In the genomic region with DNA sequence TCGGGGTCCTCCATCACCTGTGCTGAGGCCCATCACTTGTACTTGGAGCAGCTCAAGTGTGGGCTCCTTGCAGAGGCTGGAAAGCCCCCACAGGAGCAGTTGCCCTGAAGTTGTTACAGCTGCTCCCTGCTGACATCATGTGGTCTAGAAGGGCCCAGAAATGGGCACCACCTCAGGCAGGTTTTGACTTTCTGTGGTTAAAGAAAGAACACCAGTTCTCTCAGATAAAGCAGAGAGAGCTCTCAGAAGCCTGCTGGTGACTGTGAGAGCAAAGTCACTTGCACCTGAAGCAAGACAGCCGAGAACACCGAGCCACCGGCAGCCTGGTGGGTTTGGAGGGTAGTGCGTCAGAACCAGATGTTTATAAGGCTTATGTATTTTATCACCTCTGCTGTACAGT, we compare ENCODE assay signal across 8 cellular contexts.
A peak's percentile ranks its signal among the peaks of the same experiment; 100 is the strongest.
DNase-seq lines count a peak whose midpoint lies in the region; ATAC-seq and TF ChIP-seq lines count a peak whose summit lies in the region.

No MANE protein-coding gene starts in this region.

- H3K27ac Mint-ChIP-seq in Caco-2 (ENCODE audit: unreplicated experiment), result no peak overlapping the region

- POLR2A ChIA-PET in Caco-2 (lab: Charles Lee), result no interaction called here

- H3K9me3 ChIP-seq in BLaER1 treated with 17β-estradiol and CSF1 and Interleukin-3, amounts not matched to agents 10 nM and 100 nM (replicated peaks in 1 of 11), result no peaks in the 10 kb centered on the region
- H3K9me3 ChIP-seq in Caco-2, result no peaks in the 10 kb centered on the region

- ATAC-seq in GM21423 (IDR thresholded peaks at IDR 0.05; ENCODE audit: unreplicated experiment), result peak; percentile 80

- H3K4me1 Mint-ChIP-seq in Caco-2 (ENCODE audit: low read depth, unreplicated experiment), result no peaks in the 10 kb centered on the region

- H3K27me3 ChIP-seq in BLaER1 treated with 17β-estradiol and CSF1 and Interleukin-3, amounts not matched to agents 10 nM and 100 nM, result no peaks in the 10 kb centered on the region
- H3K27me3 ChIP-seq in Caco-2 (replicated peaks; ENCODE audit: control insufficient read depth, insufficient read depth, low read length), result no peaks in the 10 kb centered on the region

- H3K9me3 Mint-ChIP-seq in Caco-2 (ENCODE audit: unreplicated experiment), result no peaks in the 10 kb centered on the region

- H3K4me1 ChIP-seq in BLaER1 treated with 17β-estradiol and CSF1 and Interleukin-3, amounts not matched to agents 10 nM and 100 nM, result peaks cover 7 to 66% (median 25%) of the 10 kb centered on the region in 10 experiments; a peak in 19 of 20 replicates
- no peaks in the 10 kb centered on the region for H3K4me1 ChIP-seq in Caco-2

- no peak overlapping the region for H3K4me3 Mint-ChIP-seq in Caco-2 (ENCODE audit: unreplicated experiment)

- no peaks in the 10 kb centered on the region for H4K20me1 ChIP-seq in BLaER1 treated with 17β-estradiol and CSF1 and Interleukin-3, amounts not matched to agents 10 nM and 100 nM

- H3K36me3 ChIP-seq in BLaER1 treated with 17β-estradiol and CSF1 and Interleukin-3, amounts not matched to agents 10 nM and 100 nM, result peaks cover 0 to 19% (median 0%) of the 10 kb centered on the region in 11 experiments; a peak in 8 of 22 replicates
- H3K36me3 ChIP-seq in Caco-2 (ENCODE audit: control insufficient read depth, insufficient read depth, low read length), result no peaks in the 10 kb centered on the region; the same call in none of the 2 replicates

- no peak for TF ChIP-seq CTCF in Caco-2 (IDR thresholded peaks at IDR 0.05; ENCODE audit: insufficient read depth in 1 of 2, low read depth in 1 of 2, low read length in 1 of 2, severe bottlenecking in 1 of 2, unreplicated experiment in 1 of 2)

- H3K4me2 ChIP-seq in BLaER1 treated with 17β-estradiol and CSF1 and Interleukin-3, amounts not matched to agents 10 nM and 100 nM, result peak overlapping the region in 6 of 11 experiments; percentile 8 to 34 (median 14); a peak in 3 of 22 replicates

- no TSS peak for BruUV-seq in Caco-2 (replicated peaks; lab: Mats Ljungman, UMichigan)

- CTCF ChIA-PET in Caco-2 (lab: Charles Lee), result no interaction called here

- no peak overlapping the region for H3K4me3 ChIP-seq in BLaER1 treated with 17β-estradiol and CSF1 and Interleukin-3, amounts not matched to agents 10 nM and 100 nM
- H3K4me3 ChIP-seq in Caco-2 (ENCODE audit: low read depth, low read length), result no peak overlapping the region

- peak; percentile 61 for DNase-seq in LHCN-M2 (ENCODE audit: low read depth)
- peak; percentile 74 to 77 for DNase-seq in activated T-cell treated with anti-CD3 and anti-CD28 coated beads, Interleukin-2, amount 50 U/mL, for 48 hours
- peak; percentile 19 to 41 for DNase-seq in stimulated activated CD4-positive, alpha-beta T cell treated with anti-CD3 and anti-CD28 coated beads, Interleukin-12 subunit alpha, Interleukin-12 subunit beta, amount 100 ng/mL, for 24 hours (ENCODE audit: low read depth in 2 of 2)
- DNase-seq in putamen (ENCODE audit: low spot score), result no peak
- DNase-seq in cerebellar nuclear complex (lab: John Stamatoyannopoulos, UW), result no peak
- no peak for DNase-seq in Caco-2

- no peak overlapping the region for H3K27ac ChIP-seq in BLaER1 treated with 17β-estradiol and CSF1 and Interleukin-3, amounts not matched to agents 10 nM and 100 nM

- H3K36me3 Mint-ChIP-seq in Caco-2 (ENCODE audit: insufficient read depth, unreplicated experiment), result peaks cover 6% of the 10 kb centered on the region

- intact Hi-C loops in Caco-2 (cut with micrococcal nuclease; ENCODE audit: unreplicated experiment), result no loop called here

- no peak overlapping the region for H3K9ac ChIP-seq in BLaER1 treated with 17β-estradiol and CSF1 and Interleukin-3, amounts not matched to agents 10 nM and 100 nM

- no peaks in the 10 kb centered on the region for H3K27me3 Mint-ChIP-seq in Caco-2 (ENCODE audit: insufficient read depth, unreplicated experiment)

Comparison
In these comparisons a context has a peak if more than half of its experiments do, and no peak if none do; other contexts are left out.
1. DNase-seq: peak in LHCN-M2 (single experiment), activated T-cell treated with anti-CD3 and anti-CD28 coated beads, Interleukin-2, amount 50 U/mL, for 48 hours (2 of 2) and stimulated activated CD4-positive, alpha-beta T cell treated with anti-CD3 and anti-CD28 coated beads, Interleukin-12 subunit alpha, Interleukin-12 subunit beta, amount 100 ng/mL, for 24 hours (2 of 2); none in putamen (single experiment), cerebellar nuclear complex (0 of 2) and Caco-2 (0 of 2).